Comparison of ENCODE assay signal across 8 cellular contexts in genomic region chr3:157176108-157176507, GRCh38. TPM values are rescaled to one million over a fixed set of nuclear protein-coding genes. Genes with fewer than 3 reads are reported as not detected.
DNase-seq lines count a peak whose midpoint lies in the region; ATAC-seq and TF ChIP-seq lines count a peak whose summit lies in the region.

No MANE protein-coding gene starts in this region.

- in situ Hi-C loops in gastrocnemius medialis (cut with MboI; ENCODE audit: low sequenced_read_pairs in 4 of 4), result no loop called here

- TF ChIP-seq POLR2A in gastrocnemius medialis (IDR thresholded peaks at IDR 0.05), result no peak

- H3K4me3 ChIP-seq in GM12875 (ENCODE audit: low read depth, low read length), result peak overlapping the region; percentile 49
- H3K4me3 ChIP-seq in gastrocnemius medialis, result peak overlapping the region; percentile 68 to 73 (median 71)

- DNase-seq in fibroblast of peridontal ligament (ENCODE audit: extremely low read depth), result peak; percentile 82
- DNase-seq in gastrocnemius medialis, result no peak
- no peak for DNase-seq in GM19240 (ENCODE audit: insufficient read length, low spot score)
- no peak for DNase-seq in MV-4-11 (lab: John Stamatoyannopoulos, UW)

- H3K4me1 ChIP-seq in gastrocnemius medialis, result peaks cover 13 to 14% of the 10 kb centered on the region in 2 donors

- peak overlapping the region; percentile 92 to 95 (median 94) for H3K27ac ChIP-seq in gastrocnemius medialis

- H3K36me3 ChIP-seq in gastrocnemius medialis, result no peaks in the 10 kb centered on the region

- ATAC-seq in SK-N-SH treated with all-trans-retinoic acid at 6 μM for 48 hours (peak; percentile 42), gastrocnemius medialis (no peak), GM21528 (IDR thresholded peaks at IDR 0.05; ENCODE audit: low FRiP score, unreplicated experiment) (no peak), GM18502 (IDR thresholded peaks at IDR 0.05; ENCODE audit: poor library complexity, unreplicated experiment) (no peak)

- H3K9me3 ChIP-seq in gastrocnemius medialis, result no peaks in the 10 kb centered on the region

- intact Hi-C loops in gastrocnemius medialis (cut with DNase I; ENCODE audit: low total_unique reads), result loop anchor here (5.0 to 10.0 kb wide), 2 partner anchors 359 to 929 kb away; partner anchors contain the start of gene SHOX2

- TF ChIP-seq CTCF in GM12875 (IDR thresholded peaks at IDR 0.05; ENCODE audit: borderline replicate concordance, insufficient read depth, low read depth, low read length) (no peak), gastrocnemius medialis (IDR thresholded peaks at IDR 0.05 in 4 of 5, conservative IDR thresholded peaks at IDR 0.05 in 1 of 5) (no peak)

- H3K27me3 ChIP-seq in gastrocnemius medialis, result no peaks in the 10 kb centered on the region

TF ChIP-seq in SK-N-SH treated with all-trans-retinoic acid at 6 μM for 48 hours, 23 proteins besides CTCF, POLR2A, EP300 and RAD21:
- no peak for TF ChIP-seq CREB5 (CRISPR knock-in tag; IDR thresholded peaks at IDR 0.05; ENCODE audit: low read depth)
- TF ChIP-seq CSDC2 (CRISPR knock-in tag; IDR thresholded peaks at IDR 0.05), result no peak
- TF ChIP-seq ZFP30 (CRISPR knock-in tag; IDR thresholded peaks at IDR 0.05), result no peak
- TF ChIP-seq ARNTL (CRISPR knock-in tag; IDR thresholded peaks at IDR 0.05; ENCODE audit: borderline replicate concordance, low read depth), result no peak
- no peak for TF ChIP-seq TOX (CRISPR knock-in tag; IDR thresholded peaks at IDR 0.05; ENCODE audit: borderline replicate concordance)
- no peak for TF ChIP-seq ZNF565 (CRISPR knock-in tag; conservative IDR thresholded peaks at IDR 0.05; ENCODE audit: low read depth)
- TF ChIP-seq RARB (CRISPR knock-in tag; IDR thresholded peaks at IDR 0.05), result no peak
- no peak for TF ChIP-seq ESRRG (CRISPR knock-in tag; IDR thresholded peaks at IDR 0.05)

RNA-seq across cellular contexts. Expression of gene CCNL1, which starts 16.2 kb away (rescaled TPM):
- 100 to 1,000 TPM in 1 of 4 donors, 10 to 100 TPM in 3; 34.3 to 110 (median 41.3) TPM for total RNA-seq in gastrocnemius medialis
